In genomic region chr6:125512621-125513020, GRCh38 we compare ENCODE assay signal across 9 cellular contexts.
DNase-seq lines count a peak whose midpoint lies in the region; ATAC-seq and TF ChIP-seq lines count a peak whose summit lies in the region.
"Had no signal": no experiment of that assay in that cellular context is flagged by ENCODE, and none has a peak within 500 bp of the region (broad histone marks: within the 10 kb centered on the region; RNA-seq: fewer than 3 reads in every experiment).

No MANE protein-coding gene starts in this region.

- no peaks in the 10 kb centered on the region for H3K36me3 ChIP-seq in Karpas-422 (ENCODE audit: insufficient read depth, low read length)
- H3K36me3 ChIP-seq in vagina, result no peaks in the 10 kb centered on the region

- TF ChIP-seq POLR2A in vagina (IDR thresholded peaks at IDR 0.05), result no peak

- no peak overlapping the region for H2AFZ ChIP-seq in Karpas-422 (ENCODE audit: low read length)

- H3K79me2 ChIP-seq in Karpas-422 (ENCODE audit: low read length), result no peaks in the 10 kb centered on the region

- H3K9me3 ChIP-seq in Karpas-422 (ENCODE audit: low read length) (no peaks in the 10 kb centered on the region), vagina (no peaks in the 10 kb centered on the region)

- DNase-seq in GM13976 (ENCODE audit: low spot score), result no peak
- DNase-seq in Karpas-422, result peak; percentile 75
- no peak for DNase-seq in foreskin fibroblast
- no peak for DNase-seq in NCI-H1105 treated with DMSO at 0.1 percent for 48 hours (lab: John Stamatoyannopoulos, UW)
- DNase-seq in vagina (ENCODE audit: extremely low spot score in 2 of 2), result no peak
- DNase-seq in activated T-cell treated with anti-CD3 and anti-CD28 coated beads for 4 hours, result no peak
- DNase-seq in Right ventricle myocardium inferior (ENCODE audit: missing footprints), result no peak
- DNase-seq: activated T-cell treated with anti-CD3 and anti-CD28 coated beads, Interleukin-2, amount 50 U/mL, for 72 hours had no signal

- H3K4me3 ChIP-seq in Karpas-422 (ENCODE audit: low read length) (no peak overlapping the region), foreskin fibroblast (ENCODE audit: low read depth in 1 of 2, low read length in 2 of 2) (no peak overlapping the region), vagina (no peak overlapping the region)

- intact Hi-C loops in vagina (cut with DNase I) (no loop called here), Right ventricle myocardium inferior (cut with DNase I) (no loop called here)

- H3K27ac ChIP-seq in Karpas-422 (ENCODE audit: low read length) (no peak overlapping the region), vagina (no peak overlapping the region)

- ATAC-seq in GM21526 (IDR thresholded peaks at IDR 0.05; ENCODE audit: low FRiP score, unreplicated experiment) (peak; percentile 93), Right ventricle myocardium inferior (no peak)
- ATAC-seq: activated T-cell treated with anti-CD3 and anti-CD28 coated beads, Interleukin-2, amount 50 U/mL, for 72 hours had no signal

- H4K20me1 ChIP-seq in Karpas-422 (ENCODE audit: insufficient read depth, low read depth, low read length), result no peaks in the 10 kb centered on the region

- TF ChIP-seq CTCF in GM13976 (IDR thresholded peaks at IDR 0.05; ENCODE audit: borderline replicate concordance, control extremely low read depth, extremely low read depth, insufficient read depth, missing control alignments), result peak; percentile 54
- peak; percentile 13 for TF ChIP-seq CTCF in foreskin fibroblast (IDR thresholded peaks at IDR 0.05; ENCODE audit: low read depth, low read length)
- TF ChIP-seq CTCF in vagina (IDR thresholded peaks at IDR 0.05), result no peak

- H3K4me1 ChIP-seq in Karpas-422 (ENCODE audit: low read length) (0 out of 2 replicates have a peak, but pooled peaks cover 3% of the 10 kb centered on the region), vagina (no peaks in the 10 kb centered on the region)

- H3K27me3 ChIP-seq in Karpas-422 (ENCODE audit: low read length), result no peaks in the 10 kb centered on the region
- H3K27me3 ChIP-seq in vagina, result no peaks in the 10 kb centered on the region

- no peak overlapping the region for H3K4me2 ChIP-seq in Karpas-422 (ENCODE audit: low read depth, low read length, poor library complexity, severe bottlenecking)

- H3K9me2 ChIP-seq in Karpas-422 (replicated peaks; ENCODE audit: insufficient read depth, low read length), result no peaks in the 10 kb centered on the region

- H3K9ac ChIP-seq in Karpas-422 (ENCODE audit: low read length), result no peak overlapping the region

- in situ Hi-C loops in GM13976 (cut with MboI; ENCODE audit: low sequenced_read_pairs, unreplicated experiment), result loop anchor here (25.0 kb wide), 1 partner anchor 250 kb away; no protein-coding TSS in a partner anchor

Comparison
In these comparisons a context has a peak if more than half of its experiments do, and no peak if none do; other contexts are left out.
1. CTCF ChIP-seq: peak in GM13976 (single experiment) and foreskin fibroblast (single experiment); none in vagina (0 of 3).